In the genomic region with DNA sequence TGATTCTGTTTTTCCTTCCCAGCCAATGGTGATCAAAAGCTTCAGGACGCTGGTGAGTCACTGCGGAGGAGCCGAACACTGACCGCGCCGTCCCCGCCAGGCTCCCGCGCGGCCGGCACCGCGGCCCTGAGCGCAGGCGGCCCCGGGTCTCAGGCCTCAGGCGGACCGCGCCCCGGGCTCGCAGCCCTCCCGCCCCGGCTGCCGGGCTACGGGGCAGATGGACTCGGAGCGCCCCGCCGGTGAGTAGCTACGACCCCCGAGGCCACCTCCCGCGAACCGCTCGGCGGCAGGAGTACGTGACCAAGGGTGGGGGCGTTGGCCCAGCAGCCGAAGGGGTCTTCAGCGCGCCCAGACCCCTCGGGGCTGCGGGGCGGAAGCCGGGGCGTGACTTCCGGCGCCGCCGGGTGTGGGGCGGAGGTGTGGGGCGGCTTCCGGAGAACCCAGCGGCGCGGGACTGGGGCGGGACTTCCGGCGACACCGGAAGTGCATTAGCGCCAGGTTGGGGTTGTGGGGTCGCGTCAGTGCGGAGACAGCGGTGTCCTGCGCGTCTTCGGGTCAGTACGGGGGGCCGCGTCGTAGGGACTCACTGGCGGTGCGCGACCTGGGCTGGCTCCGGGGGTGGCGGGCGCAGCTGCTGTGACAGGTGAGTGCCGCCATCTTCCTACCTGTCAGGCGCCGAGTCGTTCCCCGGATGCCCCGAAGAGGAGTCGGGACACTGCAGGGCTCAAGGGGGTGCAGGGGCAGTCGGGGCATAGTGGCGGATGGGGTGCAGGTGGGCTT, we compare ENCODE assay signal across 1 cellular context.
A peak's percentile ranks its signal among the peaks of the same experiment; 100 is the strongest.
TF ChIP-seq lines count a peak whose summit lies in the region.

A gene with protein sequence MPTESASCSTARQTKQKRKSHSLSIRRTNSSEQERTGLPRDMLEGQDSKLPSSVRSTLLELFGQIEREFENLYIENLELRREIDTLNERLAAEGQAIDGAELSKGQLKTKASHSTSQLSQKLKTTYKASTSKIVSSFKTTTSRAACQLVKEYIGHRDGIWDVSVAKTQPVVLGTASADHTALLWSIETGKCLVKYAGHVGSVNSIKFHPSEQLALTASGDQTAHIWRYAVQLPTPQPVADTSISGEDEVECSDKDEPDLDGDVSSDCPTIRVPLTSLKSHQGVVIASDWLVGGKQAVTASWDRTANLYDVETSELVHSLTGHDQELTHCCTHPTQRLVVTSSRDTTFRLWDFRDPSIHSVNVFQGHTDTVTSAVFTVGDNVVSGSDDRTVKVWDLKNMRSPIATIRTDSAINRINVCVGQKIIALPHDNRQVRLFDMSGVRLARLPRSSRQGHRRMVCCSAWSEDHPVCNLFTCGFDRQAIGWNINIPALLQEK (plus strand): TSS at position 60 of the 780 bp plus-strand sequence. CDS start 15,771 bp downstream, outside the sequence.

TF ChIP-seq in K562, 482 proteins besides CTCF, POLR2A, EP300 and RAD21 (continued from another document and continues in another):
- TF ChIP-seq, protein P1, sequence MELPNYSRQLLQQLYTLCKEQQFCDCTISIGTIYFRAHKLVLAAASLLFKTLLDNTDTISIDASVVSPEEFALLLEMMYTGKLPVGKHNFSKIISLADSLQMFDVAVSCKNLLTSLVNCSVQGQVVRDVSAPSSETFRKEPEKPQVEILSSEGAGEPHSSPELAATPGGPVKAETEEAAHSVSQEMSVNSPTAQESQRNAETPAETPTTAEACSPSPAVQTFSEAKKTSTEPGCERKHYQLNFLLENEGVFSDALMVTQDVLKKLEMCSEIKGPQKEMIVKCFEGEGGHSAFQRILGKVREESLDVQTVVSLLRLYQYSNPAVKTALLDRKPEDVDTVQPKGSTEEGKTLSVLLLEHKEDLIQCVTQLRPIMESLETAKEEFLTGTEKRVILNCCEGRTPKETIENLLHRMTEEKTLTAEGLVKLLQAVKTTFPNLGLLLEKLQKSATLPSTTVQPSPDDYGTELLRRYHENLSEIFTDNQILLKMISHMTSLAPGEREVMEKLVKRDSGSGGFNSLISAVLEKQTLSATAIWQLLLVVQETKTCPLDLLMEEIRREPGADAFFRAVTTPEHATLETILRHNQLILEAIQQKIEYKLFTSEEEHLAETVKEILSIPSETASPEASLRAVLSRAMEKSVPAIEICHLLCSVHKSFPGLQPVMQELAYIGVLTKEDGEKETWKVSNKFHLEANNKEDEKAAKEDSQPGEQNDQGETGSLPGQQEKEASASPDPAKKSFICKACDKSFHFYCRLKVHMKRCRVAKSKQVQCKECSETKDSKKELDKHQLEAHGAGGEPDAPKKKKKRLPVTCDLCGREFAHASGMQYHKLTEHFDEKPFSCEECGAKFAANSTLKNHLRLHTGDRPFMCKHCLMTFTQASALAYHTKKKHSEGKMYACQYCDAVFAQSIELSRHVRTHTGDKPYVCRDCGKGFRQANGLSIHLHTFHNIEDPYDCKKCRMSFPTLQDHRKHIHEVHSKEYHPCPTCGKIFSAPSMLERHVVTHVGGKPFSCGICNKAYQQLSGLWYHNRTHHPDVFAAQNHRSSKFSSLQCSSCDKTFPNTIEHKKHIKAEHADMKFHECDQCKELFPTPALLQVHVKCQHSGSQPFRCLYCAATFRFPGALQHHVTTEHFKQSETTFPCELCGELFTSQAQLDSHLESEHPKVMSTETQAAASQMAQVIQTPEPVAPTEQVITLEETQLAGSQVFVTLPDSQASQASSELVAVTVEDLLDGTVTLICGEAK (IDR thresholded peaks at IDR 0.05) = peak; percentile 99
- TF ChIP-seq, protein P1 (CRISPR knock-in tag; IDR thresholded peaks at IDR 0.05) = no peak
- TF ChIP-seq NCOA1 (IDR thresholded peaks at IDR 0.05; ENCODE audit: low read depth) = peak; percentile 57; the same call in 1 of the 2 replicates
- 0 out of 2 replicates have a peak, but pooled peaks have one; percentile 40 for TF ChIP-seq ZNF282 (CRISPR knock-in tag; IDR thresholded peaks at IDR 0.05)
- TF ChIP-seq CHD1 (IDR thresholded peaks at IDR 0.05; ENCODE audit: low read length) = peak; percentile 71
- TF ChIP-seq, protein P2, sequence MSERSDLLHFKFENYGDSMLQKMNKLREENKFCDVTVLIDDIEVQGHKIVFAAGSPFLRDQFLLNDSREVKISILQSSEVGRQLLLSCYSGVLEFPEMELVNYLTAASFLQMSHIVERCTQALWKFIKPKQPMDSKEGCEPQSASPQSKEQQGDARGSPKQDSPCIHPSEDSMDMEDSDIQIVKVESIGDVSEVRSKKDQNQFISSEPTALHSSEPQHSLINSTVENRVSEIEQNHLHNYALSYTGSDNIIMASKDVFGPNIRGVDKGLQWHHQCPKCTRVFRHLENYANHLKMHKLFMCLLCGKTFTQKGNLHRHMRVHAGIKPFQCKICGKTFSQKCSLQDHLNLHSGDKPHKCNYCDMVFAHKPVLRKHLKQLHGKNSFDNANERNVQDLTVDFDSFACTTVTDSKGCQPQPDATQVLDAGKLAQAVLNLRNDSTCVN (CRISPR knock-in tag; IDR thresholded peaks at IDR 0.05) = peak; percentile 82; the same call in 1 of the 2 replicates
- TF ChIP-seq, protein P3, sequence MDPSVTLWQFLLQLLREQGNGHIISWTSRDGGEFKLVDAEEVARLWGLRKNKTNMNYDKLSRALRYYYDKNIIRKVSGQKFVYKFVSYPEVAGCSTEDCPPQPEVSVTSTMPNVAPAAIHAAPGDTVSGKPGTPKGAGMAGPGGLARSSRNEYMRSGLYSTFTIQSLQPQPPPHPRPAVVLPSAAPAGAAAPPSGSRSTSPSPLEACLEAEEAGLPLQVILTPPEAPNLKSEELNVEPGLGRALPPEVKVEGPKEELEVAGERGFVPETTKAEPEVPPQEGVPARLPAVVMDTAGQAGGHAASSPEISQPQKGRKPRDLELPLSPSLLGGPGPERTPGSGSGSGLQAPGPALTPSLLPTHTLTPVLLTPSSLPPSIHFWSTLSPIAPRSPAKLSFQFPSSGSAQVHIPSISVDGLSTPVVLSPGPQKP (CRISPR knock-in tag; IDR thresholded peaks at IDR 0.05) = peak; percentile 83; the same call in 1 of the 2 replicates
- TF ChIP-seq CBFA2T3 (IDR thresholded peaks at IDR 0.05) = 0 out of 2 replicates have a peak, but pooled peaks have one; percentile 2
- TF ChIP-seq KLF1 (tag; IDR thresholded peaks at IDR 0.05) = 0 out of 2 replicates have a peak, but pooled peaks have one; percentile 72
- no peak for TF ChIP-seq DDX20 (tag; IDR thresholded peaks at IDR 0.05; ENCODE audit: low read depth)
- no peak for TF ChIP-seq PHB (CRISPR knock-in tag; IDR thresholded peaks at IDR 0.05)
- 0 out of 4 replicates have a peak, but pooled peaks of 1 of the 2 experiments have one; percentile 22 for TF ChIP-seq SIX5 (IDR thresholded peaks at IDR 0.05; ENCODE audit: borderline replicate concordance in 1 of 2, insufficient read depth in 1 of 2, low read depth in 1 of 2, low read length in 2 of 2)
- no peak for TF ChIP-seq FOXK2 (conservative IDR thresholded peaks at IDR 0.05 in 1 of 2, IDR thresholded peaks at IDR 0.05 in 1 of 2; ENCODE audit: low read depth in 2 of 2)
- TF ChIP-seq SUPT5H (IDR thresholded peaks at IDR 0.05) = peak; percentile 79
- TF ChIP-seq NFYB (IDR thresholded peaks at IDR 0.05; ENCODE audit: extremely low read depth, insufficient read length) = peak; percentile 50
- peak; percentile 70; the same call in 1 of the 2 replicates for TF ChIP-seq EP400 (IDR thresholded peaks at IDR 0.05)
- TF ChIP-seq ZBTB7A (IDR thresholded peaks at IDR 0.05; ENCODE audit: borderline replicate concordance, control insufficient read depth, low read depth, low read length) = peak; percentile 100
- no peak for TF ChIP-seq RBM22 (IDR thresholded peaks at IDR 0.05; ENCODE audit: low read depth, low read length, poor library complexity, severe bottlenecking)
- TF ChIP-seq MTA1 (IDR thresholded peaks at IDR 0.05; ENCODE audit: borderline replicate concordance) = peak; percentile 11; the same call in 1 of the 2 replicates
- TF ChIP-seq, protein P4, sequence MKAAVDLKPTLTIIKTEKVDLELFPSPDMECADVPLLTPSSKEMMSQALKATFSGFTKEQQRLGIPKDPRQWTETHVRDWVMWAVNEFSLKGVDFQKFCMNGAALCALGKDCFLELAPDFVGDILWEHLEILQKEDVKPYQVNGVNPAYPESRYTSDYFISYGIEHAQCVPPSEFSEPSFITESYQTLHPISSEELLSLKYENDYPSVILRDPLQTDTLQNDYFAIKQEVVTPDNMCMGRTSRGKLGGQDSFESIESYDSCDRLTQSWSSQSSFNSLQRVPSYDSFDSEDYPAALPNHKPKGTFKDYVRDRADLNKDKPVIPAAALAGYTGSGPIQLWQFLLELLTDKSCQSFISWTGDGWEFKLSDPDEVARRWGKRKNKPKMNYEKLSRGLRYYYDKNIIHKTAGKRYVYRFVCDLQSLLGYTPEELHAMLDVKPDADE (conservative IDR thresholded peaks at IDR 0.05; ENCODE audit: control insufficient read depth, low read depth, low read length) = 0 out of 2 replicates have a peak, but pooled peaks have one; percentile 14
- TF ChIP-seq, protein P5, sequence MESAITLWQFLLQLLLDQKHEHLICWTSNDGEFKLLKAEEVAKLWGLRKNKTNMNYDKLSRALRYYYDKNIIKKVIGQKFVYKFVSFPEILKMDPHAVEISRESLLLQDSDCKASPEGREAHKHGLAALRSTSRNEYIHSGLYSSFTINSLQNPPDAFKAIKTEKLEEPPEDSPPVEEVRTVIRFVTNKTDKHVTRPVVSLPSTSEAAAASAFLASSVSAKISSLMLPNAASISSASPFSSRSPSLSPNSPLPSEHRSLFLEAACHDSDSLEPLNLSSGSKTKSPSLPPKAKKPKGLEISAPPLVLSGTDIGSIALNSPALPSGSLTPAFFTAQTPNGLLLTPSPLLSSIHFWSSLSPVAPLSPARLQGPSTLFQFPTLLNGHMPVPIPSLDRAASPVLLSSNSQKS (CRISPR knock-in tag; IDR thresholded peaks at IDR 0.05) = no peak
- TF ChIP-seq, protein P6, sequence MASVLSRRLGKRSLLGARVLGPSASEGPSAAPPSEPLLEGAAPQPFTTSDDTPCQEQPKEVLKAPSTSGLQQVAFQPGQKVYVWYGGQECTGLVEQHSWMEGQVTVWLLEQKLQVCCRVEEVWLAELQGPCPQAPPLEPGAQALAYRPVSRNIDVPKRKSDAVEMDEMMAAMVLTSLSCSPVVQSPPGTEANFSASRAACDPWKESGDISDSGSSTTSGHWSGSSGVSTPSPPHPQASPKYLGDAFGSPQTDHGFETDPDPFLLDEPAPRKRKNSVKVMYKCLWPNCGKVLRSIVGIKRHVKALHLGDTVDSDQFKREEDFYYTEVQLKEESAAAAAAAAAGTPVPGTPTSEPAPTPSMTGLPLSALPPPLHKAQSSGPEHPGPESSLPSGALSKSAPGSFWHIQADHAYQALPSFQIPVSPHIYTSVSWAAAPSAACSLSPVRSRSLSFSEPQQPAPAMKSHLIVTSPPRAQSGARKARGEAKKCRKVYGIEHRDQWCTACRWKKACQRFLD (CRISPR knock-in tag; IDR thresholded peaks at IDR 0.05) = no peak
- 0 out of 2 replicates have a peak, but pooled peaks have one; percentile 19 for TF ChIP-seq MEF2A (IDR thresholded peaks at IDR 0.05; ENCODE audit: control insufficient read depth, low read depth, low read length)
- TF ChIP-seq FIP1L1 (IDR thresholded peaks at IDR 0.05; ENCODE audit: low read depth, low read length, poor library complexity, severe bottlenecking) = peak; percentile 70
- TF ChIP-seq TEAD1 (CRISPR knock-in tag; IDR thresholded peaks at IDR 0.05) = peak in 1 of 2 experiments; percentile 24; a peak in 1 of 4 replicates
- peak; percentile 72 for TF ChIP-seq CREM (IDR thresholded peaks at IDR 0.05; ENCODE audit: low read depth)
- peak; percentile 67 for TF ChIP-seq EGR1 (conservative IDR thresholded peaks at IDR 0.05)
- TF ChIP-seq KLF10 (CRISPR knock-in tag; IDR thresholded peaks at IDR 0.05) = no peak
- TF ChIP-seq SAFB (IDR thresholded peaks at IDR 0.05; ENCODE audit: borderline replicate concordance, low read depth, low read length) = no peak
- peak; percentile 70 for TF ChIP-seq JUND (IDR thresholded peaks at IDR 0.05; ENCODE audit: borderline replicate concordance, low read depth, low read length)
- peak; percentile 42; the same call in 1 of the 3 replicates for TF ChIP-seq JUND (tag; IDR thresholded peaks at IDR 0.05; ENCODE audit: borderline replicate concordance, low read depth, low read length)
- peak; percentile 33; the same call in 1 of the 2 replicates for TF ChIP-seq ZEB2 (IDR thresholded peaks at IDR 0.05)
- no peak for TF ChIP-seq DMBX1 (CRISPR knock-in tag; IDR thresholded peaks at IDR 0.05; ENCODE audit: borderline replicate concordance)
- TF ChIP-seq ZC3H4 (CRISPR knock-in tag; IDR thresholded peaks at IDR 0.05; ENCODE audit: borderline replicate concordance) = peak; percentile 63; the same call in 1 of the 2 replicates
- TF ChIP-seq JUN (IDR thresholded peaks at IDR 0.05; ENCODE audit: borderline replicate concordance, low read depth, low read length) = 0 out of 2 replicates have a peak, but pooled peaks have one; percentile 41
- TF ChIP-seq JUN (CRISPR knock-in tag; IDR thresholded peaks at IDR 0.05; ENCODE audit: borderline replicate concordance) = no peak
- peak; percentile 77; the same call in 1 of the 2 replicates for TF ChIP-seq MTA3 (IDR thresholded peaks at IDR 0.05; ENCODE audit: borderline replicate concordance)
- TF ChIP-seq, protein P7, sequence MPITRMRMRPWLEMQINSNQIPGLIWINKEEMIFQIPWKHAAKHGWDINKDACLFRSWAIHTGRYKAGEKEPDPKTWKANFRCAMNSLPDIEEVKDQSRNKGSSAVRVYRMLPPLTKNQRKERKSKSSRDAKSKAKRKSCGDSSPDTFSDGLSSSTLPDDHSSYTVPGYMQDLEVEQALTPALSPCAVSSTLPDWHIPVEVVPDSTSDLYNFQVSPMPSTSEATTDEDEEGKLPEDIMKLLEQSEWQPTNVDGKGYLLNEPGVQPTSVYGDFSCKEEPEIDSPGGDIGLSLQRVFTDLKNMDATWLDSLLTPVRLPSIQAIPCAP (CRISPR knock-in tag; IDR thresholded peaks at IDR 0.05; ENCODE audit: borderline replicate concordance) = no peak
